Comparison of ENCODE assay signal across 14 cellular contexts in the genomic region with DNA sequence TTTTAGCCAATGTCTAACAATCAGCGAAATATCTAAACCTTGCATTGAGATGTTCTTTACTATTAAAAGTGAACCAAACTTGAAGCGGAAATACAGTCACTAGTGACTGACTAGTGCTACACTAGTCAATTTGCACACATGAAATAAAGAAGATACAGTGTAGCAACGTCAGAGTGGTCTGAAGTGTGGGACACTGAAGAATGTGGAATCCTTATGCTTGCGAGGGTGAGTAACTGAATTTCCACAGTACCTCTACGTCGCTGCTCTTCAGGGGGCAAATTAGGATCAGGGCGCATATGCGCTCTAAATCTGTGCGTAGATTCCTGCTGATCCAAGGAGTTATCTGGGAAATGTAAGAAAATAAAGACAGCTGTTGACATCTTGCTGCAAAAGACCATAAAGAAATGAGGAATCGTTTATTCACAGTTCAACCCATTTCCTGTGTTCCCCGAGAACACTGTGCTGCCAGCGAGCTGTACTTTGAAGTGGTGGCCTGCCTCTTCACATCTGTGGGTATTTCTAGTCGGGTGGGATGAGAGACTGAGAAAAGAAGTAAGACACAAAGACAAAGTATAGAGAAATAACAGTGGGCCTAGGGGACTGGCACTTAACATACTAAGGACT. TPM values are rescaled to one million over a fixed set of nuclear protein-coding genes. Genes with fewer than 3 reads are reported as not detected.
DNase-seq lines count a peak whose midpoint lies in the region; ATAC-seq and FAIRE-seq lines count a peak whose summit lies in the region.
"Had no signal": no experiment of that assay in that cellular context is flagged by ENCODE, and none has a peak within 500 bp of the region (broad histone marks: within the 10 kb centered on the region; RNA-seq: fewer than 3 reads in every experiment).

No MANE protein-coding gene starts in this region.

- intact Hi-C loops in activated naive CD4-positive, alpha-beta T cell treated with anti-CD3 and anti-CD28 coated beads for 36 hours (cut with micrococcal nuclease) = loop anchor here (10.0 kb wide), 1 partner anchor 146 kb away; no protein-coding TSS in a partner anchor

- peaks cover 4% of the 10 kb centered on the region for H3K36me3 Mint-ChIP-seq in T-cell
- H3K36me3 Mint-ChIP-seq in activated naive CD4-positive, alpha-beta T cell treated with anti-CD3 and anti-CD28 coated beads for 36 hours (ENCODE audit: low read depth) = no peaks in the 10 kb centered on the region
- peaks cover 0 to 4% (median 0%) of the 10 kb centered on the region in 3 donors for H3K36me3 Mint-ChIP-seq in naive thymus-derived CD8-positive, alpha-beta T cell

- peaks cover 75 to 79% (median 75%) of the 10 kb centered on the region in 3 donors for H3K4me1 Mint-ChIP-seq in T-cell
- peaks cover 63% of the 10 kb centered on the region for H3K4me1 Mint-ChIP-seq in activated naive CD4-positive, alpha-beta T cell treated with anti-CD3 and anti-CD28 coated beads for 36 hours (ENCODE audit: low read depth)
- peaks cover 42 to 83% (median 80%) of the 10 kb centered on the region in 4 donors for H3K4me1 Mint-ChIP-seq in naive thymus-derived CD8-positive, alpha-beta T cell

- H3K4me1 ChIP-seq in BLaER1 treated with 17β-estradiol and CSF1 and Interleukin-3, amounts not matched to agents 10 nM and 100 nM = peaks cover 8 to 38% (median 26%) of the 10 kb centered on the region in 10 experiments

- peak overlapping the region in 6 of 11 experiments; percentile 36 to 66 (median 56); a peak in 13 of 22 replicates for H3K27ac ChIP-seq in BLaER1 treated with 17β-estradiol and CSF1 and Interleukin-3, amounts not matched to agents 10 nM and 100 nM

- H3K27me3 Mint-ChIP-seq in T-cell = peaks cover 0 to 14% of the 10 kb centered on the region in 2 donors
- H3K27me3 Mint-ChIP-seq in activated naive CD4-positive, alpha-beta T cell treated with anti-CD3 and anti-CD28 coated beads for 36 hours (ENCODE audit: low read depth) = no peaks in the 10 kb centered on the region
- no peaks in the 10 kb centered on the region for H3K27me3 Mint-ChIP-seq in naive thymus-derived CD8-positive, alpha-beta T cell

- H3K27me3 ChIP-seq in BLaER1 treated with 17β-estradiol and CSF1 and Interleukin-3, amounts not matched to agents 10 nM and 100 nM = no peaks in the 10 kb centered on the region

- DNase-seq in T-cell (peak; percentile 26 to 85 (median 58)), amniotic stem cell (lab: John Stamatoyannopoulos, UW) (no peak), urothelium cell line (ENCODE audit: low spot score) (no peak), germinal center (ENCODE audit: low spot score) (no peak), HuH-7.5 (ENCODE audit: low spot score) (no peak)
- DNase-seq in activated naive CD4-positive, alpha-beta T cell treated with anti-CD3 and anti-CD28 coated beads for 36 hours = peak; percentile 75
- peak; percentile 29 to 83 (median 68) for DNase-seq in naive thymus-derived CD8-positive, alpha-beta T cell
- DNase-seq: KBM-7, NCI-H1930, SK-N-SH had no signal

- peak overlapping the region in 5 of 11 experiments; percentile 12 to 55 (median 28); a peak in 8 of 22 replicates for H3K9ac ChIP-seq in BLaER1 treated with 17β-estradiol and CSF1 and Interleukin-3, amounts not matched to agents 10 nM and 100 nM
- H3K9ac ChIP-seq: SK-N-SH had no signal

- H3K4me2 ChIP-seq in BLaER1 treated with 17β-estradiol and CSF1 and Interleukin-3, amounts not matched to agents 10 nM and 100 nM = peak overlapping the region; percentile 14 to 80 (median 69); a peak in 21 of 22 replicates
- H3K4me2 ChIP-seq: SK-N-SH had no signal

- no peaks in the 10 kb centered on the region for H3K36me3 ChIP-seq in BLaER1 treated with 17β-estradiol and CSF1 and Interleukin-3, amounts not matched to agents 10 nM and 100 nM

- H3K4me3 Mint-ChIP-seq in T-cell = peak overlapping the region; percentile 47 to 71 (median 54)
- H3K4me3 Mint-ChIP-seq in activated naive CD4-positive, alpha-beta T cell treated with anti-CD3 and anti-CD28 coated beads for 36 hours = peak overlapping the region; percentile 59
- peak overlapping the region; percentile 75 to 86 (median 80) for H3K4me3 Mint-ChIP-seq in naive thymus-derived CD8-positive, alpha-beta T cell

- ATAC-seq in T-cell (replicated peaks in 1 of 4) = peak; percentile 85 to 89 (median 87)
- ATAC-seq in naive thymus-derived CD8-positive, alpha-beta T cell = peak; percentile 83 to 86

- POLR2A ChIA-PET in T-cell (lab: Charles Lee) = no interaction called here
- POLR2A ChIA-PET in naive thymus-derived CD8-positive, alpha-beta T cell (lab: Charles Lee) = interaction anchor here (0.6 to 2.6 kb wide), 5 partner anchors 12 to 126 kb away, joined by 3 to 11 read pairs (median 4); no protein-coding TSS in a partner anchor

- H3K9me3 Mint-ChIP-seq in T-cell = no peaks in the 10 kb centered on the region
- H3K9me3 Mint-ChIP-seq in activated naive CD4-positive, alpha-beta T cell treated with anti-CD3 and anti-CD28 coated beads for 36 hours = no peaks in the 10 kb centered on the region
- H3K9me3 Mint-ChIP-seq in naive thymus-derived CD8-positive, alpha-beta T cell = no peaks in the 10 kb centered on the region

- no peaks in the 10 kb centered on the region for H4K20me1 ChIP-seq in BLaER1 treated with 17β-estradiol and CSF1 and Interleukin-3, amounts not matched to agents 10 nM and 100 nM

- FAIRE-seq in urothelium cell line (lab: Jason Lieb, UNC) = no peak
- FAIRE-seq: keratinocyte had no signal

- CTCF ChIA-PET in T-cell (lab: Charles Lee) = interaction anchor here in 1 of 2 donors (0.6 kb wide), 1 partner anchor 431 kb away, joined by 6 read pairs; no protein-coding TSS in a partner anchor
- CTCF ChIA-PET in activated naive CD4-positive, alpha-beta T cell treated with anti-CD3 and anti-CD28 coated beads for 36 hours (lab: Charles Lee) = no interaction called here

- H3K27ac Mint-ChIP-seq in T-cell = peak overlapping the region; percentile 98 to 99
- peak overlapping the region; percentile 60 for H3K27ac Mint-ChIP-seq in activated naive CD4-positive, alpha-beta T cell treated with anti-CD3 and anti-CD28 coated beads for 36 hours
- H3K27ac Mint-ChIP-seq in naive thymus-derived CD8-positive, alpha-beta T cell = peak overlapping the region; percentile 76 to 100 (median 94)

- H3K4me3 ChIP-seq in BLaER1 treated with 17β-estradiol and CSF1 and Interleukin-3, amounts not matched to agents 10 nM and 100 nM = no peak overlapping the region

- no peaks in the 10 kb centered on the region for H3K9me3 ChIP-seq in BLaER1 treated with 17β-estradiol and CSF1 and Interleukin-3, amounts not matched to agents 10 nM and 100 nM (replicated peaks in 1 of 11)
- H3K9me3 ChIP-seq: SK-N-SH had no signal

RNA-seq across cellular contexts. Expression of a gene that starts 39.8 kb away (rescaled TPM):
- total RNA-seq in T-cell = 10 to 100 TPM in 1 of 5 donors, 1 to 10 TPM in 4; 5.0 to 11.6 (median 8.6) TPM
- 1 to 10 TPM; 1.5 to 2.7 TPM for total RNA-seq in activated naive CD4-positive, alpha-beta T cell treated with anti-CD3 and anti-CD28 coated beads for 36 hours
- 10 to 100 TPM; 40.6 to 44.5 TPM for total RNA-seq in naive thymus-derived CD8-positive, alpha-beta T cell
- polyA plus RNA-seq in naive thymus-derived CD8-positive, alpha-beta T cell = 1 to 10 TPM in 2 of 3 donors, under 1 TPM in 1; 0.93 to 2.8 (median 1.1) TPM
- polyA plus RNA-seq: keratinocyte had no signal

RNA-seq across cellular contexts. Expression of a gene that starts 50.7 kb away (rescaled TPM):
- not detected for total RNA-seq in T-cell
- not detected for total RNA-seq in activated naive CD4-positive, alpha-beta T cell treated with anti-CD3 and anti-CD28 coated beads for 36 hours
- not detected for total RNA-seq in naive thymus-derived CD8-positive, alpha-beta T cell
- polyA plus RNA-seq in naive thymus-derived CD8-positive, alpha-beta T cell = not detected
- total RNA-seq: cerebellum, renal cortical epithelial cell had no signal
- polyA plus RNA-seq: keratinocyte, SK-N-SH had no signal

Comparison
In these comparisons a context has a peak if more than half of its experiments do, and no peak if none do; other contexts are left out.
1. DNase-seq: peak in T-cell (34 of 34), activated naive CD4-positive, alpha-beta T cell treated with anti-CD3 and anti-CD28 coated beads for 36 hours (single experiment) and naive thymus-derived CD8-positive, alpha-beta T cell (10 of 10); none in amniotic stem cell (single experiment), urothelium cell line (single experiment), germinal center (single experiment) and HuH-7.5 (single experiment).
2. Peak in every context shown above with its lines, with median percentiles within 50 percentile points of each other: H3K27ac Mint-ChIP-seq and H3K4me3 Mint-ChIP-seq.